ENCODE assay signal across 10 cellular contexts in the genomic region with DNA sequence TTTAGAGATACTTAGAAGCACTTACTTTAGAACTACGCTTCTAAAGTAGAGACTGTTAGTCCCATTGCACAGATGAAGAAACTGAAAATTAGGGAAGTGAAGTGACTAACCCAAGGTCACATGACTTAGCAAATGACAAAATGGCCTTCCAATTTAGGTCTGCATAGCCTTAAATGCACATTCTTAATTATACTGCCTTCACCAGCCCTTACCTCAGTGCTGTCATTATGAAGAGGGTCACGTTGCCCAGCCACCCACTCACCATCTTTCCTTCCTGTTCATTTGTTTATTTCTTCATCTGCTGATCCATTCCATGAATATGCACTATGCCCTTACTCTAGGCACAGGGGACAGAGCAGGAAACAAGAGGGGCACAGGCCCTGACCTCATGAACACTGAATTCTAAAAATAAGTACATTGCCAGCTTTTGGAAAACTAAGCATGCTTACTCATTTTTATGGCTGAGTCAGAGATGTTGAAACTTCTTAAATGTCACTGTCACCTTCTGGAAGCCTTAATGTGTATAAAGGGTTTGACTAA. TPM values are rescaled to one million over a fixed set of nuclear protein-coding genes. Genes with fewer than 3 reads are reported as not detected.
DNase-seq lines count a peak whose midpoint lies in the region; ATAC-seq and TF ChIP-seq lines count a peak whose summit lies in the region.
"Had no signal": no experiment of that assay in that cellular context is flagged by ENCODE, and none has a peak within 500 bp of the region (broad histone marks: within the 10 kb centered on the region; RNA-seq: fewer than 3 reads in every experiment).

No MANE protein-coding gene starts in this region.

- peak overlapping the region; percentile 69 for H3K27ac Mint-ChIP-seq in activated naive CD4-positive, alpha-beta T cell treated with anti-CD3 and anti-CD28 coated beads, Interleukin-2, amount 10 ng/mL, durations not matched to agents 7 days and 5 days
- H3K27ac Mint-ChIP-seq in osteocyte (ENCODE audit: unreplicated experiment) (peak overlapping the region; percentile 35), type B pancreatic cell (no peak overlapping the region)

- peaks cover 65% of the 10 kb centered on the region for H3K36me3 Mint-ChIP-seq in activated naive CD4-positive, alpha-beta T cell treated with anti-CD3 and anti-CD28 coated beads, Interleukin-2, amount 10 ng/mL, durations not matched to agents 7 days and 5 days
- H3K36me3 Mint-ChIP-seq in osteocyte (ENCODE audit: unreplicated experiment) (no peaks in the 10 kb centered on the region), type B pancreatic cell (no peaks in the 10 kb centered on the region)

- peak; percentile 74 for ATAC-seq in GM18868 (IDR thresholded peaks at IDR 0.05; ENCODE audit: unreplicated experiment)

- H2BK120ac ChIP-seq in neuronal stem cell (ENCODE audit: low read depth, low read length), result no peak overlapping the region

- no peak overlapping the region for H2AFZ ChIP-seq in neuronal stem cell (ENCODE audit: low read length)

- no peaks in the 10 kb centered on the region for H3K36me3 ChIP-seq in neuronal stem cell (replicated peaks in 1 of 2; ENCODE audit: control insufficient read depth in 2 of 2, insufficient read depth in 2 of 2, low read length in 2 of 2)
- H3K36me3 ChIP-seq in Peyer's patch, result no peaks in the 10 kb centered on the region
- H3K36me3 ChIP-seq: stomach had no signal

- no CpG with 5 or more reads among the region's 2 CpGs for WGBS in neuronal stem cell (ENCODE audit: extremely low coverage in 2 of 2, insufficient read length in 2 of 2, insufficient replicate concordance in 1 of 2), 2 donors

- H3K4me1 ChIP-seq in neuronal stem cell (ENCODE audit: control insufficient read depth in 2 of 2, insufficient read depth in 1 of 2, low read depth in 1 of 2, low read length in 2 of 2) (no peaks in the 10 kb centered on the region), Peyer's patch (no peaks in the 10 kb centered on the region)

- no peak overlapping the region for H3K4ac ChIP-seq in neuronal stem cell (ENCODE audit: low read length)

- no peak overlapping the region for H3K9ac ChIP-seq in neuronal stem cell (ENCODE audit: low read depth, low read length, poor library complexity)

- peaks cover 29% of the 10 kb centered on the region for H3K4me1 Mint-ChIP-seq in activated naive CD4-positive, alpha-beta T cell treated with anti-CD3 and anti-CD28 coated beads, Interleukin-2, amount 10 ng/mL, durations not matched to agents 7 days and 5 days
- H3K4me1 Mint-ChIP-seq in osteocyte (ENCODE audit: unreplicated experiment) (peaks cover 6% of the 10 kb centered on the region), type B pancreatic cell (ENCODE audit: unreplicated experiment) (no peaks in the 10 kb centered on the region)

- DNase-seq in Kasumi-1 (lab: John Stamatoyannopoulos, UW) (peak; percentile 21 to 46), osteocyte (ENCODE audit: extremely low spot score, unreplicated experiment) (no peak), NCI-H2227 treated with DMSO at 0.1 percent for 48 hours (lab: John Stamatoyannopoulos, UW) (no peak), neuronal stem cell (ENCODE audit: low spot score) (no peak), Peyer's patch (no peak), type B pancreatic cell (ENCODE audit: extremely low spot score, unreplicated experiment) (no peak)
- DNase-seq in activated naive CD4-positive, alpha-beta T cell treated with anti-CD3 and anti-CD28 coated beads, Interleukin-2, amount 10 ng/mL, durations not matched to agents 7 days and 5 days, result no peak
- DNase-seq: stomach had no signal

- H3K9me3 ChIP-seq in neuronal stem cell (replicated peaks in 1 of 2; ENCODE audit: control insufficient read depth in 2 of 2, insufficient read depth in 1 of 2, low read depth in 1 of 2, low read length in 2 of 2) (no peaks in the 10 kb centered on the region), Peyer's patch (no peaks in the 10 kb centered on the region)
- H3K9me3 ChIP-seq: stomach had no signal

- CTCF ChIA-PET in activated naive CD4-positive, alpha-beta T cell treated with anti-CD3 and anti-CD28 coated beads, Interleukin-2, amount 10 ng/mL, durations not matched to agents 7 days and 5 days (lab: Charles Lee), result no interaction called here

- H2BK5ac ChIP-seq in neuronal stem cell (ENCODE audit: low read length), result no peak overlapping the region

- no peak overlapping the region for H4K8ac ChIP-seq in neuronal stem cell (ENCODE audit: low read depth, low read length)

- no peak overlapping the region for H3K4me2 ChIP-seq in neuronal stem cell (ENCODE audit: insufficient read depth, low read length, poor library complexity, severe bottlenecking)

- H3K18ac ChIP-seq in neuronal stem cell (ENCODE audit: low read length), result no peak overlapping the region

- H3K79me1 ChIP-seq in neuronal stem cell (ENCODE audit: low read depth, low read length), result no peaks in the 10 kb centered on the region

- H3K27ac ChIP-seq in neuronal stem cell (replicated peaks; ENCODE audit: low read length) (no peak overlapping the region), Peyer's patch (no peak overlapping the region)

- H3K4me3 Mint-ChIP-seq in activated naive CD4-positive, alpha-beta T cell treated with anti-CD3 and anti-CD28 coated beads, Interleukin-2, amount 10 ng/mL, durations not matched to agents 7 days and 5 days, result no peak overlapping the region
- no peak overlapping the region for H3K4me3 Mint-ChIP-seq in osteocyte (ENCODE audit: unreplicated experiment)
- H3K4me3 Mint-ChIP-seq in type B pancreatic cell, result no peak overlapping the region

- no peak overlapping the region for H3K14ac ChIP-seq in neuronal stem cell (ENCODE audit: low read length)

- no peaks in the 10 kb centered on the region for H3K27me3 ChIP-seq in neuronal stem cell (ENCODE audit: control insufficient read depth in 3 of 3, insufficient read depth in 3 of 3, low read depth in 1 of 3, low read length in 3 of 3)
- H3K27me3 ChIP-seq in Peyer's patch, result no peaks in the 10 kb centered on the region
- H3K27me3 ChIP-seq: stomach had no signal

- H3K4me3 ChIP-seq in neuronal stem cell (ENCODE audit: low read length in 2 of 2) (no peak overlapping the region), Peyer's patch (no peak overlapping the region)
- H3K4me3 ChIP-seq: stomach had no signal

- no peak overlapping the region for H2AK5ac ChIP-seq in neuronal stem cell (ENCODE audit: low read depth, low read length)

- H3K9me3 Mint-ChIP-seq in activated naive CD4-positive, alpha-beta T cell treated with anti-CD3 and anti-CD28 coated beads, Interleukin-2, amount 10 ng/mL, durations not matched to agents 7 days and 5 days, result no peaks in the 10 kb centered on the region
- H3K9me3 Mint-ChIP-seq in osteocyte (ENCODE audit: unreplicated experiment), result no peaks in the 10 kb centered on the region
- H3K9me3 Mint-ChIP-seq in type B pancreatic cell, result no peaks in the 10 kb centered on the region

- TF ChIP-seq CTCF in osteocyte (IDR thresholded peaks at IDR 0.05) (no peak), Peyer's patch (IDR thresholded peaks at IDR 0.05) (no peak), type B pancreatic cell (conservative IDR thresholded peaks at IDR 0.05) (no peak)

- no peak overlapping the region for H4K91ac ChIP-seq in neuronal stem cell (ENCODE audit: low read depth, low read length, poor library complexity)

- no peak for TF ChIP-seq POLR2A in Peyer's patch (IDR thresholded peaks at IDR 0.05)

- no peaks in the 10 kb centered on the region for H3K27me3 Mint-ChIP-seq in activated naive CD4-positive, alpha-beta T cell treated with anti-CD3 and anti-CD28 coated beads, Interleukin-2, amount 10 ng/mL, durations not matched to agents 7 days and 5 days
- H3K27me3 Mint-ChIP-seq in osteocyte (ENCODE audit: unreplicated experiment) (no peaks in the 10 kb centered on the region), type B pancreatic cell (no peaks in the 10 kb centered on the region)

- H2BK15ac ChIP-seq in neuronal stem cell (ENCODE audit: low read length), result no peak overlapping the region

- H3K23ac ChIP-seq in neuronal stem cell (ENCODE audit: low read depth, low read length, poor library complexity), result no peak overlapping the region

- H2BK12ac ChIP-seq in neuronal stem cell (ENCODE audit: low read length), result no peak overlapping the region

RNA-seq across cellular contexts. Expression of gene HAVCR2, which starts 8.6 kb away (rescaled TPM):
- total RNA-seq in osteocyte (0.21 TPM in 1 of 2 replicates, not detected in the other), Peyer's patch (1 to 10 TPM in 2 of 4 donors, under 1 TPM in 2; 0.38 to 9.9 (median 3.8) TPM), type B pancreatic cell (ENCODE audit: low replicate concordance) (0.10 and 0.29 TPM in 2 replicates)
- 0.33 TPM for polyA plus RNA-seq in neuronal stem cell (2013, experiment 1 of 2)
- polyA plus RNA-seq in neuronal stem cell (2013, experiment 2 of 2), result 0.19 TPM

RNA-seq across cellular contexts. Expression of gene HAVCR1, which starts 41.3 kb away (rescaled TPM):
- total RNA-seq in osteocyte (not detected in 2 replicates), Peyer's patch (not detected), type B pancreatic cell (ENCODE audit: low replicate concordance) (0.92 and 6.7 TPM in 2 replicates)
- 0.07 TPM for polyA plus RNA-seq in neuronal stem cell (2013, experiment 1 of 2)
- polyA plus RNA-seq in neuronal stem cell (2013, experiment 2 of 2), result 0.12 TPM
- total RNA-seq: bronchial epithelial cell had no signal
- polyA plus RNA-seq: stomach had no signal

RNA-seq across cellular contexts. Expression of gene MED7, which starts 42.5 kb away (rescaled TPM):
- 9.2 and 9.3 TPM in 2 replicates for total RNA-seq in osteocyte
- polyA plus RNA-seq in neuronal stem cell (2013, experiment 1 of 2), result 12.4 TPM
- 13.3 TPM for polyA plus RNA-seq in neuronal stem cell (2013, experiment 2 of 2)
- total RNA-seq in Peyer's patch, result 10 to 100 TPM in 1 of 4 donors, 1 to 10 TPM in 3; 6.7 to 12.4 (median 7.3) TPM
- total RNA-seq in type B pancreatic cell (ENCODE audit: low replicate concordance), result 11.4 and 11.9 TPM in 2 replicates

Comparison
In these comparisons a context has a peak if more than half of its experiments do, and no peak if none do; other contexts are left out.
1. DNase-seq: peak in Kasumi-1 (2 of 2); none in activated naive CD4-positive, alpha-beta T cell treated with anti-CD3 and anti-CD28 coated beads, Interleukin-2, amount 10 ng/mL, durations not matched to agents 7 days and 5 days (single experiment), osteocyte (single experiment), NCI-H2227 treated with DMSO at 0.1 percent for 48 hours (single experiment), neuronal stem cell (single experiment), Peyer's patch (0 of 3) and type B pancreatic cell (single experiment).